ENCODE assay signal across 24 cellular contexts in genomic region chr20:58639182-58640146, GRCh38. TPM values are rescaled to one million over a fixed set of nuclear protein-coding genes. Genes with fewer than 3 reads are reported as not detected.
DNase-seq lines count a peak whose midpoint lies in the region; ATAC-seq and TF ChIP-seq lines count a peak whose summit lies in the region.
"Had no signal": no experiment of that assay in that cellular context is flagged by ENCODE, and none has a peak within 500 bp of the region (broad histone marks: within the 10 kb centered on the region; RNA-seq: fewer than 3 reads in every experiment).

No MANE protein-coding gene starts in this region.

- H3K9me3 ChIP-seq in WERI-Rb-1 (ENCODE audit: severe bottlenecking) (no peaks in the 10 kb centered on the region), suprapubic skin (no peaks in the 10 kb centered on the region), A673 (ENCODE audit: low read depth, low read length, poor library complexity, severe bottlenecking) (no peaks in the 10 kb centered on the region)
- H3K9me3 ChIP-seq: heart right ventricle, left ventricle myocardium inferior, testis had no signal

- H3K4me1 ChIP-seq in suprapubic skin, result no peaks in the 10 kb centered on the region
- peaks cover 6% of the 10 kb centered on the region for H3K4me1 ChIP-seq in A673 (ENCODE audit: insufficient read depth, low read length, poor library complexity, severe bottlenecking)
- H3K4me1 ChIP-seq: neural progenitor cell, testis had no signal

- ATAC-seq in HG03457 (IDR thresholded peaks at IDR 0.05; ENCODE audit: unreplicated experiment), result no peak
- ATAC-seq: heart right ventricle; stimulated activated naive B cell treated with anti-CD40 and anti-IgM and Interleukin-4, amounts not matched to agents 10 μg/mL and 1 μg/mL and 100 μg/mL, for 72 hours; T-cell had no signal

- BruUV-seq in A673 (replicated peaks; lab: Mats Ljungman, UMichigan), result no TSS peak

- CTCF ChIA-PET in A673 (lab: Charles Lee), result interaction anchor here (0.6 kb wide), 1 partner anchor 13 kb away, joined by 6 read pairs; no protein-coding TSS in a partner anchor

- no peak for TF ChIP-seq POLR2A in suprapubic skin (IDR thresholded peaks at IDR 0.05)

- no peaks in the 10 kb centered on the region for H3K36me3 ChIP-seq in WERI-Rb-1
- no peaks in the 10 kb centered on the region for H3K36me3 ChIP-seq in suprapubic skin
- H3K36me3 ChIP-seq in A673 (ENCODE audit: insufficient read depth, low read length, poor library complexity, severe bottlenecking), result no peaks in the 10 kb centered on the region
- H3K36me3 ChIP-seq: heart right ventricle, left ventricle myocardium inferior, neural progenitor cell had no signal

- TF ChIP-seq CTCF in WERI-Rb-1 (IDR thresholded peaks at IDR 0.05; ENCODE audit: low read depth, low read length), result 0 out of 2 replicates have a peak, but pooled peaks have one; percentile 26
- peak; percentile 4 for TF ChIP-seq CTCF in foreskin fibroblast (IDR thresholded peaks at IDR 0.05; ENCODE audit: low read depth, low read length)
- TF ChIP-seq CTCF in suprapubic skin (IDR thresholded peaks at IDR 0.05), result no peak
- TF ChIP-seq CTCF in A673 (conservative IDR thresholded peaks at IDR 0.05; ENCODE audit: low read depth, low read length), result no peak

- POLR2A ChIA-PET in A673 (lab: Charles Lee; ENCODE audit: low non-redundant PET), result interaction anchor here (0.6 kb wide), 1 partner anchor 12 kb away, joined by 3 read pairs; the partner anchor contains the start of gene STX16

- 78% methylated on average over 19 of the region's 19 CpGs for WGBS in suprapubic skin

- H3K4me3 ChIP-seq in WERI-Rb-1 (ENCODE audit: low read depth, low read length) (no peak overlapping the region), foreskin fibroblast (ENCODE audit: low read depth in 1 of 2, low read length in 2 of 2) (no peak overlapping the region), suprapubic skin (no peak overlapping the region), A673 (ENCODE audit: low read depth, low read length, poor library complexity, severe bottlenecking) (no peak overlapping the region)
- H3K4me3 ChIP-seq: heart right ventricle, left ventricle myocardium inferior, neural progenitor cell, skin epidermis, testis had no signal

- intact Hi-C loops in A673 (cut with micrococcal nuclease; ENCODE audit: unreplicated experiment), result no loop called here

- H3K27me3 ChIP-seq in WERI-Rb-1 (ENCODE audit: insufficient read depth, low read depth, severe bottlenecking) (no peaks in the 10 kb centered on the region), suprapubic skin (no peaks in the 10 kb centered on the region), A673 (replicated peaks; ENCODE audit: insufficient read depth, low read depth, low read length, poor library complexity) (no peaks in the 10 kb centered on the region)
- H3K27me3 ChIP-seq: neural progenitor cell, testis had no signal

- TF ChIP-seq EP300 in suprapubic skin (IDR thresholded peaks at IDR 0.05), result no peak

- DNase-seq in NCI-H82 (lab: John Stamatoyannopoulos, UW) (peak; percentile 11), NCI-H82 treated with DMSO at 0.1 percent for 48 hours (lab: John Stamatoyannopoulos, UW; ENCODE audit: unreplicated experiment) (no peak), WERI-Rb-1 (no peak), foreskin fibroblast (peak in 1 of 2 donors; percentile 21), suprapubic skin (ENCODE audit: low spot score in 2 of 2) (peak; percentile 28 to 54), A673 (ENCODE audit: low spot score) (no peak), NCI-H1048 (lab: John Stamatoyannopoulos, UW) (no peak)
- DNase-seq: activated CD4-positive, alpha-beta T cell treated with anti-CD3 and anti-CD28 coated beads for 1 hour; COR-L47; DMS79 treated with DMSO at 0.1 percent for 48 hours; heart right ventricle; left ventricle myocardium inferior; NCI-H187 treated with DMSO at 0.1 percent for 48 hours; NCI-H345; NCI-H774; Right ventricle myocardium superior; stimulated activated naive B cell treated with anti-CD40 and anti-IgM and Interleukin-4, amounts not matched to agents 10 μg/mL and 1 μg/mL and 100 μg/mL, for 72 hours; testis had no signal

- H3K27ac ChIP-seq in WERI-Rb-1 (no peak overlapping the region), suprapubic skin (no peak overlapping the region), A673 (ENCODE audit: low read depth, low read length, poor library complexity, severe bottlenecking) (no peak overlapping the region)
- H3K27ac ChIP-seq: 22Rv1, heart right ventricle, KMS-11, left ventricle myocardium inferior, neural progenitor cell, skin epidermis, testis had no signal

RNA-seq across cellular contexts. Expression of gene STX16, which starts 11.6 kb away (rescaled TPM):
- total RNA-seq in suprapubic skin (100 to 1,000 TPM in 1 of 4 donors, 10 to 100 TPM in 3; 35.6 to 138 (median 50.9) TPM), A673 (2021) (44.5 and 53.4 TPM in 2 replicates)

RNA-seq across cellular contexts. Expression of gene NPEPL1, which starts 53.1 kb away (rescaled TPM):
- 10 to 100 TPM; 21.0 to 69.2 (median 42.0) TPM for total RNA-seq in suprapubic skin
- total RNA-seq in A673 (2021), result 15.8 and 19.9 TPM in 2 replicates

Comparison
In these comparisons a context has a peak if more than half of its experiments do, and no peak if none do; other contexts are left out.
1. DNase-seq: peak in NCI-H82 (single experiment) and suprapubic skin (2 of 2); none in NCI-H82 treated with DMSO at 0.1 percent for 48 hours (single experiment), WERI-Rb-1 (single experiment), A673 (single experiment) and NCI-H1048 (single experiment).
2. CTCF ChIP-seq: peak in WERI-Rb-1 (single experiment) and foreskin fibroblast (single experiment); none in suprapubic skin (0 of 2) and A673 (single experiment).